ENCODE assay signal across 17 cellular contexts in the genomic region with DNA sequence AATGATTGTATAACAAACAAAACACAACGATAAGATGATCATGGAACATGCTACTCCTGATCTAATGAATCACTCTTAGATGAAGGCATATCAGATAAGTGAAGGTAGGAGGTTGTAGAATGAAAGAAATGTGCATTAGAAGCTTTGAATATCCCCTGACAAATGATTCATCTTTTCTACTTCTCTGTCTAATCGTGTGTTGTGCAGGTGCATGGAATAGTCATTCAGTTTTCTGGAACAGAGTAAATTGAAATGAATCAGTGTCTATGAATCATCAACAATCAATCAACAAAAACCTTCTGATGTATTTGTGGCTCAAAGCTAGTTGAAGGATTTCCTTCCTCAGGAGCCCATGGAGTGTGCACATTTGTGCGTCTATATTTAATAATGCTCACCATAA.
"Had no signal": no experiment of that assay in that cellular context is flagged by ENCODE, and none has a peak within 500 bp of the region (broad histone marks: within the 10 kb centered on the region; RNA-seq: fewer than 3 reads in every experiment).

No MANE protein-coding gene starts in this region.

- H3K9me3 ChIP-seq: gastroesophageal sphincter, mucosa of descending colon, ovary, sigmoid colon, thoracic aorta had no signal

- H3K27me3 ChIP-seq: gastroesophageal sphincter, ovary, sigmoid colon, spleen had no signal

- H3K36me3 ChIP-seq: gastroesophageal sphincter, ovary, sigmoid colon, spleen, thoracic aorta had no signal

- ATAC-seq: gastroesophageal sphincter; left ventricle myocardium superior; mucosa of descending colon; naive thymus-derived CD4-positive, alpha-beta T cell; T-helper 17 cell; WTC11 had no signal

- H3K27ac ChIP-seq: gastroesophageal sphincter, ovary, sigmoid colon, spleen, thoracic aorta had no signal

- H3K4me1 ChIP-seq: gastroesophageal sphincter, sigmoid colon, spleen had no signal

- H3K4me3 ChIP-seq: gastroesophageal sphincter, mucosa of descending colon, ovary, sigmoid colon, spleen, thoracic aorta had no signal

- DNase-seq: activated CD4-positive, alpha-beta T cell treated with anti-CD3 and anti-CD28 coated beads, Interleukin-2, amount 10 ng/mL, durations not matched to agents 7 days and 5 days; activated CD8-positive, alpha-beta memory T cell treated with anti-CD3 and anti-CD28 coated beads, Interleukin-2, amount 50 U/mL, for 48 hours; activated naive CD4-positive, alpha-beta T cell; activated naive CD8-positive, alpha-beta T cell treated with anti-CD3 and anti-CD28 coated beads, Interleukin-2, amount 10 ng/mL, durations not matched to agents 7 days and 5 days; anterior cingulate cortex; effector memory CD4-positive, alpha-beta T cell; left ventricle myocardium superior; mucosa of descending colon; naive thymus-derived CD4-positive, alpha-beta T cell; ovary; sigmoid colon; spleen; stimulated activated CD4-positive, alpha-beta T cell treated with anti-CD3 and anti-CD28 coated beads, Interleukin-1b, Interleukin-23, amount 100 ng/mL, for 48 hours; T-helper 17 cell had no signal
